9 cellular contexts compared by ENCODE assay signal in genomic region chr10:72253002-72253401, GRCh38. TPM values are rescaled to one million over a fixed set of nuclear protein-coding genes. Genes with fewer than 3 reads are reported as not detected.
DNase-seq lines count a peak whose midpoint lies in the region; ATAC-seq, FAIRE-seq and TF ChIP-seq lines count a peak whose summit lies in the region.
"Had no signal": no experiment of that assay in that cellular context is flagged by ENCODE, and none has a peak within 500 bp of the region (broad histone marks: within the 10 kb centered on the region; RNA-seq: fewer than 3 reads in every experiment).

No MANE protein-coding gene starts in this region.

- no peak for TF ChIP-seq EP300 in ovary (IDR thresholded peaks at IDR 0.05)

- TF ChIP-seq CTCF in 22Rv1 (IDR thresholded peaks at IDR 0.05) (no peak), endothelial cell of umbilical vein (IDR thresholded peaks at IDR 0.05; ENCODE audit: extremely low read depth in 1 of 2, insufficient read depth in 1 of 2, low read depth in 1 of 2, low read length in 2 of 2) (no peak), ovary (IDR thresholded peaks at IDR 0.05) (no peak)

- intact Hi-C loops in endothelial cell of umbilical vein (cut with micrococcal nuclease): no loop called here
- intact Hi-C loops in ovary (cut with DNase I): no loop called here

- H3K4me1 ChIP-seq in endothelial cell of umbilical vein (ENCODE audit: control insufficient read depth, extremely low read depth, insufficient read depth, low read length): peaks cover 26% of the 10 kb centered on the region
- peaks cover 40% of the 10 kb centered on the region for H3K4me1 ChIP-seq in ovary (ENCODE audit: insufficient read depth)

- H3K27ac ChIP-seq in 22Rv1: peak overlapping the region; percentile 90
- H3K27ac ChIP-seq in endothelial cell of umbilical vein (ENCODE audit: insufficient read depth, low read depth, low read length): no peak overlapping the region
- peak overlapping the region; percentile 31 to 82 for H3K27ac ChIP-seq in ovary

- H3K9me3 ChIP-seq in endothelial cell of umbilical vein (replicated peaks; ENCODE audit: control insufficient read depth, insufficient read depth, low read length) (no peaks in the 10 kb centered on the region), ovary (no peaks in the 10 kb centered on the region)

- H3K27ac Mint-ChIP-seq in IgD-negative memory B cell: peak overlapping the region in 2 of 3 donors; percentile 11 to 57

- no peaks in the 10 kb centered on the region for H3K27me3 Mint-ChIP-seq in IgD-negative memory B cell

- no peaks in the 10 kb centered on the region for H3K79me2 ChIP-seq in endothelial cell of umbilical vein (ENCODE audit: control insufficient read depth, insufficient read depth, low read length)

- no peak overlapping the region for H3K4me2 ChIP-seq in endothelial cell of umbilical vein (ENCODE audit: insufficient read depth, low read length)

- no peaks in the 10 kb centered on the region for H3K9me1 ChIP-seq in endothelial cell of umbilical vein (replicated peaks; ENCODE audit: control insufficient read depth, extremely low read depth, insufficient read depth, low read length)

- peak overlapping the region; percentile 10 for H2AFZ ChIP-seq in endothelial cell of umbilical vein (ENCODE audit: low read depth, low read length)

- H3K36me3 ChIP-seq in endothelial cell of umbilical vein (ENCODE audit: control insufficient read depth in 2 of 2, extremely low read depth in 1 of 2, insufficient read depth in 2 of 2, low read length in 2 of 2) (no peaks in the 10 kb centered on the region), ovary (no peaks in the 10 kb centered on the region)

- H3K36me3 Mint-ChIP-seq in IgD-negative memory B cell: peaks cover 6% of the 10 kb centered on the region

- peaks cover 45 to 56% (median 49%) of the 10 kb centered on the region in 3 donors for H3K4me1 Mint-ChIP-seq in IgD-negative memory B cell

- BruUV-seq in endothelial cell of umbilical vein (replicated peaks; lab: Mats Ljungman, UMichigan): no TSS peak

- TF ChIP-seq POLR2A in endothelial cell of umbilical vein (IDR thresholded peaks at IDR 0.05; ENCODE audit: low read depth, low read length): no peak
- no peak for TF ChIP-seq POLR2A in ovary (IDR thresholded peaks at IDR 0.05)

- no peak overlapping the region for H3K9ac ChIP-seq in endothelial cell of umbilical vein (replicated peaks; ENCODE audit: extremely low read depth, insufficient read depth, low read length)

- DNase-seq in endothelial cell of umbilical vein (ENCODE audit: low read depth, low spot score): no peak
- no peak for DNase-seq in ovary
- no peak for DNase-seq in NCI-H69 (lab: John Stamatoyannopoulos, UW)
- DNase-seq in stimulated activated CD4-positive, alpha-beta T cell treated with anti-CD3 and anti-CD28 coated beads, Interleukin-4, amount 100 ng/mL, for 24 hours: no peak
- DNase-seq in inferior parietal cortex (ENCODE audit: extremely low spot score): no peak

- H3K4me3 Mint-ChIP-seq in IgD-negative memory B cell: peak overlapping the region in 1 of 4 donors; percentile 27

- dilution Hi-C loops in endothelial cell of umbilical vein (cut with MboI; ENCODE audit: extremely low pct_ligation_motif_present, low sequenced_read_pairs): no loop called here

- no peak for ATAC-seq in GM18867 (IDR thresholded peaks at IDR 0.05; ENCODE audit: unreplicated experiment)

- H3K27me3 ChIP-seq in endothelial cell of umbilical vein (ENCODE audit: control insufficient read depth in 2 of 2, insufficient read depth in 2 of 2, low read length in 2 of 2): no peaks in the 10 kb centered on the region
- H3K27me3 ChIP-seq in ovary: no peaks in the 10 kb centered on the region

- H4K20me1 ChIP-seq in endothelial cell of umbilical vein (replicated peaks; ENCODE audit: control insufficient read depth, extremely low read depth, insufficient read depth, low read length): no peaks in the 10 kb centered on the region

- CTCF ChIA-PET in endothelial cell of umbilical vein (lab: Charles Lee): interaction anchor here (1.1 to 1.2 kb wide), 3 partner anchors 8 to 22 kb away, joined by 3 to 4 read pairs (median 3); no protein-coding TSS in a partner anchor

- WGBS in ovary, 3 donors: 69 to 71% (median 69%) methylated on average over 3 of the region's 3 CpGs

- no peak for FAIRE-seq in endothelial cell of umbilical vein (lab: Jason Lieb, UNC)
- FAIRE-seq: islet of Langerhans had no signal

- POLR2A ChIA-PET in endothelial cell of umbilical vein (lab: Charles Lee): interaction anchor here (0.5 kb wide), 1 partner anchor 34 kb away, joined by 3 read pairs; no protein-coding TSS in a partner anchor

- no peaks in the 10 kb centered on the region for H3K9me3 Mint-ChIP-seq in IgD-negative memory B cell

- H3K4me3 ChIP-seq in endothelial cell of umbilical vein (replicated peaks in 1 of 3; ENCODE audit: insufficient read depth in 1 of 3, low read depth in 1 of 3, low read length in 3 of 3) (no peak overlapping the region), ovary (no peak overlapping the region)

TF ChIP-seq in endothelial cell of umbilical vein, 7 proteins besides CTCF, POLR2A, EP300 and RAD21:
- no peak for TF ChIP-seq JUN (IDR thresholded peaks at IDR 0.05; ENCODE audit: borderline replicate concordance, insufficient read depth, insufficient read length, low read depth)
- no peak for TF ChIP-seq MAX (IDR thresholded peaks at IDR 0.05; ENCODE audit: insufficient read depth, insufficient read length)

RNA-seq across cellular contexts. Expression of gene DDIT4, which starts 20.7 kb away (rescaled TPM):
- polyA plus RNA-seq in IgD-negative memory B cell: 79.9 TPM
- total RNA-seq in endothelial cell of umbilical vein: 53.0 and 60.4 TPM in 2 replicates
- polyA plus RNA-seq in endothelial cell of umbilical vein: 64.2 and 65.3 TPM in 2 replicates
- 36.6 and 46.9 TPM in 2 replicates for polyA plus RNA-seq in endothelial cell of umbilical vein (2011; cell fraction: cytosol; rRNA removed)
- polyA plus RNA-seq in endothelial cell of umbilical vein (2011; cell fraction: nucleus; rRNA removed): 55.1 and 67.4 TPM in 2 replicates
- polyA plus RNA-seq in endothelial cell of umbilical vein (2012): 35.9 and 40.5 TPM in 2 replicates
- polyA minus RNA-seq in endothelial cell of umbilical vein: 64.6 and 66.6 TPM in 2 replicates
- 248 TPM for polyA minus RNA-seq in endothelial cell of umbilical vein (2011; cell fraction: cytosol; rRNA and poly(A)+ RNA removed)
- 57.9 and 87.9 TPM in 2 replicates for polyA minus RNA-seq in endothelial cell of umbilical vein (2011; cell fraction: nucleus; rRNA and poly(A)+ RNA removed)
- total RNA-seq in ovary: 1,000 to 10,000 TPM in 2 of 7 donors, 100 to 1,000 TPM in 5; 229 to 1,952 (median 524) TPM
- 100 to 1,000 TPM in 1 of 2 donors, 10 to 100 TPM in 1; 46.6 to 529 TPM for polyA plus RNA-seq in ovary

RNA-seq across cellular contexts. Expression of gene ASCC1, which starts 36.9 kb away (rescaled TPM):
- 24.8 TPM for polyA plus RNA-seq in IgD-negative memory B cell
- 24.9 and 28.2 TPM in 2 replicates for total RNA-seq in endothelial cell of umbilical vein
- polyA plus RNA-seq in endothelial cell of umbilical vein: 14.9 and 16.0 TPM in 2 replicates
- 19.2 and 19.8 TPM in 2 replicates for polyA plus RNA-seq in endothelial cell of umbilical vein (2011; cell fraction: cytosol; rRNA removed)
- 13.6 and 15.4 TPM in 2 replicates for polyA plus RNA-seq in endothelial cell of umbilical vein (2011; cell fraction: nucleus; rRNA removed)
- polyA plus RNA-seq in endothelial cell of umbilical vein (2012): 24.8 and 28.0 TPM in 2 replicates
- 15.5 and 29.6 TPM in 2 replicates for polyA minus RNA-seq in endothelial cell of umbilical vein
- polyA minus RNA-seq in endothelial cell of umbilical vein (2011; cell fraction: cytosol; rRNA and poly(A)+ RNA removed): 30.7 TPM
- 14.8 and 16.6 TPM in 2 replicates for polyA minus RNA-seq in endothelial cell of umbilical vein (2011; cell fraction: nucleus; rRNA and poly(A)+ RNA removed)
- total RNA-seq in ovary: 10 to 100 TPM; 21.6 to 53.5 (median 31.1) TPM
- 10 to 100 TPM; 22.5 to 53.9 TPM for polyA plus RNA-seq in ovary

RNA-seq across cellular contexts. Expression of gene ANAPC16, which starts 37.2 kb away (rescaled TPM):
- 426 TPM for polyA plus RNA-seq in IgD-negative memory B cell
- total RNA-seq in endothelial cell of umbilical vein: 44.2 and 44.4 TPM in 2 replicates
- polyA plus RNA-seq in endothelial cell of umbilical vein: 32.2 and 38.1 TPM in 2 replicates
- 43.3 and 47.2 TPM in 2 replicates for polyA plus RNA-seq in endothelial cell of umbilical vein (2011; cell fraction: cytosol; rRNA removed)
- 16.6 and 16.9 TPM in 2 replicates for polyA plus RNA-seq in endothelial cell of umbilical vein (2011; cell fraction: nucleus; rRNA removed)
- polyA plus RNA-seq in endothelial cell of umbilical vein (2012): 39.8 and 46.4 TPM in 2 replicates
- 21.9 and 28.2 TPM in 2 replicates for polyA minus RNA-seq in endothelial cell of umbilical vein
- polyA minus RNA-seq in endothelial cell of umbilical vein (2011; cell fraction: cytosol; rRNA and poly(A)+ RNA removed): 20.9 TPM
- 3.8 and 5.8 TPM in 2 replicates for polyA minus RNA-seq in endothelial cell of umbilical vein (2011; cell fraction: nucleus; rRNA and poly(A)+ RNA removed)
- 100 to 1,000 TPM in 5 of 7 donors, 10 to 100 TPM in 2; 71.6 to 136 (median 112) TPM for total RNA-seq in ovary
- 100 to 1,000 TPM; 154 to 160 TPM for polyA plus RNA-seq in ovary
